ENCODE assay signal across 21 cellular contexts in genomic region chr1:1236945-1237873, GRCh38. TPM values are rescaled to one million over a fixed set of nuclear protein-coding genes. Genes with fewer than 3 reads are reported as not detected.
A peak's percentile ranks its signal among the peaks of the same experiment; 100 is the strongest.
DNase-seq lines count a peak whose midpoint lies in the region; ATAC-seq, FAIRE-seq and TF ChIP-seq lines count a peak whose summit lies in the region.
"Had no signal": no experiment of that assay in that cellular context is flagged by ENCODE, and none has a peak within 500 bp of the region (broad histone marks: within the 10 kb centered on the region; RNA-seq: fewer than 3 reads in every experiment).

No MANE protein-coding gene starts in this region.

- ATAC-seq in pancreas, result peak in 3 of 4 donors; percentile 6 to 55 (median 14)

- CTCF ChIA-PET in Calu3 (lab: Charles Lee), result interaction anchor here (0.6 to 1.0 kb wide), 2 partner anchors 111 to 163 kb away, joined by 4 read pairs; partner anchors contain the start of gene RNF223

- TF ChIP-seq CTCF in Calu3 (IDR thresholded peaks at IDR 0.05; ENCODE audit: unreplicated experiment), result no peak
- no peak for TF ChIP-seq CTCF in LNCaP clone FGC (IDR thresholded peaks at IDR 0.05; ENCODE audit: control insufficient read depth, extremely low read depth, insufficient read depth)
- TF ChIP-seq CTCF in hepatocyte (IDR thresholded peaks at IDR 0.05; ENCODE audit: poor library complexity), result no peak
- no peak for TF ChIP-seq CTCF in pancreas (IDR thresholded peaks at IDR 0.05)

- H3K9me2 ChIP-seq in hepatocyte (replicated peaks; ENCODE audit: insufficient read depth), result no peaks in the 10 kb centered on the region

- peaks cover 20% of the 10 kb centered on the region for H3K79me2 ChIP-seq in hepatocyte

- H2AFZ ChIP-seq in hepatocyte, result no peak overlapping the region

- no peaks in the 10 kb centered on the region for H3K27me3 ChIP-seq in hepatocyte
- no peaks in the 10 kb centered on the region for H3K27me3 ChIP-seq in pancreas

- H3K9me3 ChIP-seq in hepatocyte (ENCODE audit: low read depth) (no peaks in the 10 kb centered on the region), pancreas (no peaks in the 10 kb centered on the region)
- H3K9me3 ChIP-seq: body of pancreas had no signal

- H3K4me3 Mint-ChIP-seq in Calu3 (ENCODE audit: low read depth, unreplicated experiment), result peak overlapping the region; percentile 63
- H3K4me3 Mint-ChIP-seq: activated naive CD8-positive, alpha-beta T cell treated with anti-CD3 and anti-CD28 coated beads, Interleukin-2, amount 10 ng/mL, durations not matched to agents 7 days and 5 days; nephron; T-helper 2 cell treated with Interferon-gamma antibody and Interleukin-4, amounts not matched to agents 5 μg/mL and 100 μg/mL, for 36 hours had no signal

- H3K4me1 Mint-ChIP-seq in Calu3 (ENCODE audit: low read depth, unreplicated experiment), result peaks cover 8% of the 10 kb centered on the region

- H3K27me3 Mint-ChIP-seq in Calu3 (ENCODE audit: unreplicated experiment), result no peaks in the 10 kb centered on the region
- H3K27me3 Mint-ChIP-seq: activated naive CD8-positive, alpha-beta T cell treated with anti-CD3 and anti-CD28 coated beads, Interleukin-2, amount 10 ng/mL, durations not matched to agents 7 days and 5 days had no signal

- H3K36me3 ChIP-seq in hepatocyte (replicated peaks; ENCODE audit: insufficient read depth, low read depth) (no peaks in the 10 kb centered on the region), pancreas (no peaks in the 10 kb centered on the region)

- H3K36me3 Mint-ChIP-seq in Calu3 (ENCODE audit: insufficient read depth, unreplicated experiment), result peaks cover 54% of the 10 kb centered on the region

- H3K27ac Mint-ChIP-seq in Calu3 (ENCODE audit: unreplicated experiment), result peak overlapping the region; percentile 44
- H3K27ac Mint-ChIP-seq: activated naive CD8-positive, alpha-beta T cell treated with anti-CD3 and anti-CD28 coated beads, Interleukin-2, amount 10 ng/mL, durations not matched to agents 7 days and 5 days; nephron; T-helper 2 cell treated with Interferon-gamma antibody and Interleukin-4, amounts not matched to agents 5 μg/mL and 100 μg/mL, for 36 hours had no signal

- 56% methylated on average over 29 of the region's 34 CpGs for WGBS in hepatocyte (ENCODE audit: low lambda C conversion rate, missing lambda C conversion rate)
- WGBS in pancreas, 2 donors, result 26 to 27% methylated on average over 29 to 34 of the region's 34 CpGs

- FAIRE-seq in pancreas (lab: Jason Lieb, UNC), result no peak
- FAIRE-seq: colon, endometrium, islet of Langerhans had no signal

- H4K20me1 ChIP-seq in hepatocyte (ENCODE audit: insufficient read depth, poor library complexity, severe bottlenecking), result no peaks in the 10 kb centered on the region

- intact Hi-C loops in Calu3 (cut with micrococcal nuclease; ENCODE audit: unreplicated experiment), result loop anchor here (10.0 kb wide), 1 partner anchor 72 kb away; no protein-coding TSS in a partner anchor
- intact Hi-C loops in pancreas (cut with DNase I), result no loop called here

- DNase-seq in Calu3 (peak; percentile 46), LNCaP clone FGC (ENCODE audit: low read depth) (peak; percentile 59), hepatocyte (ENCODE audit: low spot score) (no peak), pancreas (peak in 1 of 6 donors; percentile 72), glomerular visceral epithelial cell (ENCODE audit: extremely low spot score) (no peak)
- no peak for DNase-seq in activated naive CD4-positive, alpha-beta T cell treated with Interleukin-2 at 50 U/mL for 16 hours
- no peak for DNase-seq in activated T-cell treated with anti-CD3 and anti-CD28 coated beads, Interleukin-2, amount 50 U/mL, for 48 hours
- DNase-seq: activated CD8-positive, alpha-beta memory T cell treated with anti-CD3 and anti-CD28 coated beads for 24 hours; activated naive CD8-positive, alpha-beta T cell treated with anti-CD3 and anti-CD28 coated beads, Interleukin-2, amount 10 ng/mL, durations not matched to agents 7 days and 5 days; EL; hippocampal formation; mesendoderm; NCI-H69; stimulated activated CD4-positive, alpha-beta T cell treated with anti-CD3 and anti-CD28 coated beads, Interleukin-4, amount 100 ng/mL, for 4 hours had no signal

- H3K9me3 Mint-ChIP-seq in Calu3 (ENCODE audit: low read depth, unreplicated experiment), result no peaks in the 10 kb centered on the region
- H3K9me3 Mint-ChIP-seq: activated naive CD8-positive, alpha-beta T cell treated with anti-CD3 and anti-CD28 coated beads, Interleukin-2, amount 10 ng/mL, durations not matched to agents 7 days and 5 days; nephron; T-helper 2 cell treated with Interferon-gamma antibody and Interleukin-4, amounts not matched to agents 5 μg/mL and 100 μg/mL, for 36 hours had no signal

- H3K4me1 ChIP-seq in hepatocyte (ENCODE audit: insufficient read depth), result peaks cover 31% of the 10 kb centered on the region
- H3K4me1 ChIP-seq in pancreas, result peaks cover 0 to 9% (median 9%) of the 10 kb centered on the region in 3 donors

- H3K4me3 ChIP-seq in LNCaP clone FGC (ENCODE audit: low read depth, low read length) (peak overlapping the region; percentile 30), hepatocyte (no peak overlapping the region), pancreas (no peak overlapping the region)
- H3K4me3 ChIP-seq: body of pancreas had no signal

- H3K4me2 ChIP-seq in hepatocyte, result peak overlapping the region; percentile 24

- no TSS peak for BruUV-seq in Calu3 (replicated peaks; lab: Mats Ljungman, UMichigan)

- H3K27ac ChIP-seq in hepatocyte (peak overlapping the region; percentile 9), pancreas (no peak overlapping the region)
- H3K27ac ChIP-seq: body of pancreas had no signal

RNA-seq across cellular contexts. Expression of gene B3GALT6, which starts 5.2 kb away (rescaled TPM):
- total RNA-seq in Calu3 (2022) (23.4 and 25.9 TPM in 2 replicates), hepatocyte (28.8 and 28.9 TPM in 2 replicates), pancreas (10 to 100 TPM in 3 of 6 donors, 1 to 10 TPM in 3; 6.2 to 13.4 (median 9.0) TPM)
- polyA plus RNA-seq in hepatocyte (36.3 and 36.9 TPM in 2 replicates), pancreas (1 to 10 TPM; 8.7 to 8.9 TPM)

RNA-seq across cellular contexts. Expression of gene SDF4, which starts 5.4 kb away (rescaled TPM):
- total RNA-seq in Calu3 (2022) (128 and 161 TPM in 2 replicates), hepatocyte (110 and 156 TPM in 2 replicates), pancreas (10 to 100 TPM; 68.3 to 99.4 (median 74.2) TPM)
- polyA plus RNA-seq in hepatocyte (296 and 311 TPM in 2 replicates), pancreas (10 to 100 TPM; 74.0 to 96.6 TPM)

RNA-seq across cellular contexts. Expression of gene C1QTNF12, which starts 9.3 kb away (rescaled TPM):
- total RNA-seq in Calu3 (2022) (2.0 and 4.2 TPM in 2 replicates), hepatocyte (3.8 and 4.1 TPM in 2 replicates), pancreas (1 to 10 TPM in 3 of 6 donors, under 1 TPM in 3; 0.43 to 1.7 (median 0.93) TPM)
- polyA plus RNA-seq in hepatocyte (5.2 and 6.6 TPM in 2 replicates), pancreas (1 to 10 TPM; 2.5 to 4.8 TPM)
- total RNA-seq: body of pancreas, SK-MEL-5 had no signal

RNA-seq across cellular contexts. Expression of gene TNFRSF4, which starts 23.3 kb away (rescaled TPM):
- not detected in 2 replicates for total RNA-seq in Calu3 (2022)
- total RNA-seq in hepatocyte, result 0.28 TPM in 1 of 2 replicates, not detected in the other
- polyA plus RNA-seq in hepatocyte, result 0.34 TPM in 1 of 2 replicates, not detected in the other
- total RNA-seq in pancreas, result 1 to 10 TPM in 3 of 6 donors, under 1 TPM in 3; 0.26 to 1.6 (median 0.86) TPM
- 1 to 10 TPM; 2.8 to 5.0 TPM for polyA plus RNA-seq in pancreas
- total RNA-seq: SK-MEL-5 had no signal

RNA-seq across cellular contexts. Expression of gene TNFRSF18, which starts 30.8 kb away (rescaled TPM):
- 0.66 TPM in 1 of 2 replicates, not detected in the other for total RNA-seq in Calu3 (2022)
- not detected in 2 replicates for total RNA-seq in hepatocyte
- 0.86 and 1.3 TPM in 2 replicates for polyA plus RNA-seq in hepatocyte
- total RNA-seq in pancreas, result under 1 TPM in 3 of 6 donors, not detected in 3; 0.32 to 0.34 (median 0.34) TPM
- 1 to 10 TPM; 1.1 to 1.2 TPM for polyA plus RNA-seq in pancreas
- total RNA-seq: body of pancreas, SK-MEL-5 had no signal

Comparison
In these comparisons a context has a peak if more than half of its experiments do, and no peak if none do; other contexts are left out.
1. DNase-seq: peak in Calu3 (single experiment) and LNCaP clone FGC (single experiment); none in hepatocyte (single experiment), activated naive CD4-positive, alpha-beta T cell treated with Interleukin-2 at 50 U/mL for 16 hours (single experiment), activated T-cell treated with anti-CD3 and anti-CD28 coated beads, Interleukin-2, amount 50 U/mL, for 48 hours (0 of 2) and glomerular visceral epithelial cell (single experiment).